12 cellular contexts compared by ENCODE assay signal in the genomic region with DNA sequence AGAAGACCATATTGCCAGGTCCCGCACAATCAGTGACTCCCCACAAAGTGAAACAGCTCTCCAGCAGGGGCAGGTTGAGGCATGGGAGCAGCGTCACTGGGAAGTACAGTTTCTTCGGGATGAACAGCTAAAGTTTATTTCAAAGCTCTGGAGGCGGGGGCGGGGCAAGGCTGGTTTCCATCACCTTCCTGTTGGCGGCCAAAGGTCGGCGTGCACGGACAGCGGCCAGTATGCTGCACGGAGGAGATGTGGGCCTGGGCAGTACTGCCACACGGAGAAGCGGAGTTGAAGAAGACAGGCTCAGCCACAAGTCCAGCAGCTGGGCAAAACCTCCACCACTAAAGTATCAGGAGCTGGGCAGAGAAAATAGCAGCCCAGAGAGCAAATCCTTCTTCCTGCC. TPM values are rescaled to one million over a fixed set of nuclear protein-coding genes. Genes with fewer than 3 reads are reported as not detected.
DNase-seq lines count a peak whose midpoint lies in the region; ATAC-seq and TF ChIP-seq lines count a peak whose summit lies in the region.
"Had no signal": no experiment of that assay in that cellular context is flagged by ENCODE, and none has a peak within 500 bp of the region (broad histone marks: within the 10 kb centered on the region; RNA-seq: fewer than 3 reads in every experiment).

No MANE protein-coding gene starts in this region.

- H3K36me3 Mint-ChIP-seq in neural progenitor cell = peaks cover 24% of the 10 kb centered on the region

- H3K27me3 ChIP-seq in Karpas-422 (ENCODE audit: low read length) (no peaks in the 10 kb centered on the region), foreskin keratinocyte (peaks cover 19% of the 10 kb centered on the region), neural progenitor cell (peaks cover 58% of the 10 kb centered on the region), brain microvascular endothelial cell (replicated peaks) (peaks cover 5% of the 10 kb centered on the region)

- H3K79me2 ChIP-seq in Karpas-422 (ENCODE audit: low read length) = peaks cover 33% of the 10 kb centered on the region
- peaks cover 35% of the 10 kb centered on the region for H3K79me2 ChIP-seq in neural progenitor cell (ENCODE audit: low read depth)

- H3K9me3 Mint-ChIP-seq in neural progenitor cell = peaks cover 46% of the 10 kb centered on the region

- TF ChIP-seq CTCF in foreskin keratinocyte (conservative IDR thresholded peaks at IDR 0.05) (peak; percentile 9), neural progenitor cell (IDR thresholded peaks at IDR 0.05) (no peak), brain microvascular endothelial cell (IDR thresholded peaks at IDR 0.05; ENCODE audit: low read depth, low read length, missing control alignments) (no peak)

- H2AFZ ChIP-seq in Karpas-422 (ENCODE audit: low read length) = no peak overlapping the region
- H2AFZ ChIP-seq in neural progenitor cell (replicated peaks) = no peak overlapping the region

- ATAC-seq in foreskin keratinocyte (peak; percentile 5), sciatic nerve (no peak), GM19467 (IDR thresholded peaks at IDR 0.05; ENCODE audit: unreplicated experiment) (no peak)

- peak; percentile 37 for DNase-seq in Daoy (ENCODE audit: low read depth)
- DNase-seq in Karpas-422 = no peak
- DNase-seq in foreskin keratinocyte = peak in 1 of 2 donors; percentile 27
- peak; percentile 27 for DNase-seq in neural progenitor cell (ENCODE audit: low spot score)
- no peak for DNase-seq in sciatic nerve (ENCODE audit: low spot score)
- no peak for DNase-seq in brain microvascular endothelial cell
- DNase-seq: effector memory CD8-positive, alpha-beta T cell; foreskin melanocyte; HFFc6; NCI-H226 had no signal

- H3K36me3 ChIP-seq in Karpas-422 (ENCODE audit: insufficient read depth, low read length) (peaks cover 8% of the 10 kb centered on the region; the same call in 1 of the 2 replicates), neural progenitor cell (no peaks in the 10 kb centered on the region), brain microvascular endothelial cell (replicated peaks) (peaks cover 8% of the 10 kb centered on the region)

- peaks cover 8% of the 10 kb centered on the region for H3K4me1 Mint-ChIP-seq in neural progenitor cell

- intact Hi-C loops in sciatic nerve (cut with DNase I) = no loop called here

- no peak overlapping the region for H3K9ac ChIP-seq in Karpas-422 (ENCODE audit: low read length)
- H3K9ac ChIP-seq in neural progenitor cell = no peak overlapping the region

- no peak overlapping the region for H3K27ac ChIP-seq in Karpas-422 (ENCODE audit: low read length)
- no peak overlapping the region for H3K27ac ChIP-seq in foreskin keratinocyte
- H3K27ac ChIP-seq in neural progenitor cell = no peak overlapping the region
- H3K27ac ChIP-seq in brain microvascular endothelial cell = no peak overlapping the region

- H3K27ac Mint-ChIP-seq in neural progenitor cell = no peak overlapping the region
- H3K27ac Mint-ChIP-seq: HFFc6 had no signal

- H3K9me2 ChIP-seq in Karpas-422 (replicated peaks; ENCODE audit: insufficient read depth, low read length) = no peaks in the 10 kb centered on the region

- no peak overlapping the region for H3K4me3 ChIP-seq in Karpas-422 (ENCODE audit: low read length)
- no peak overlapping the region for H3K4me3 ChIP-seq in neural progenitor cell
- no peak overlapping the region for H3K4me3 ChIP-seq in brain microvascular endothelial cell (ENCODE audit: low read depth, low read length)

- H4K20me1 ChIP-seq in Karpas-422 (ENCODE audit: insufficient read depth, low read depth, low read length) (no peaks in the 10 kb centered on the region), neural progenitor cell (ENCODE audit: low read depth) (peaks cover 26% of the 10 kb centered on the region)

- peak overlapping the region; percentile 70 for H3K4me3 Mint-ChIP-seq in neural progenitor cell

- H3K9me3 ChIP-seq in Karpas-422 (ENCODE audit: low read length) = no peaks in the 10 kb centered on the region
- no peaks in the 10 kb centered on the region for H3K9me3 ChIP-seq in neural progenitor cell (ENCODE audit: low read depth)

- peaks cover 16% of the 10 kb centered on the region for H3F3A ChIP-seq in neural progenitor cell (ENCODE audit: low read depth)

- peaks cover 14% of the 10 kb centered on the region for H3K27me3 Mint-ChIP-seq in neural progenitor cell (ENCODE audit: insufficient read depth, low read depth)

- in situ Hi-C loops in brain microvascular endothelial cell (cut with HindIII; ENCODE audit: low pct_ligation_motif_present, low sequenced_read_pairs) = no loop called here

- H3K4me1 ChIP-seq in Karpas-422 (ENCODE audit: low read length) (peaks cover 25% of the 10 kb centered on the region), foreskin keratinocyte (peaks cover 6% of the 10 kb centered on the region), neural progenitor cell (peaks cover 16% of the 10 kb centered on the region)

- peak overlapping the region; percentile 81 for H3K4me2 ChIP-seq in Karpas-422 (ENCODE audit: low read depth, low read length, poor library complexity, severe bottlenecking)
- H3K4me2 ChIP-seq in neural progenitor cell = no peak overlapping the region

RNA-seq across cellular contexts. Expression of a gene that starts 1.0 kb away (rescaled TPM):
- total RNA-seq in Daoy (2014; rRNA removed; shearing (Covaris generic)) = 18.0 and 18.5 TPM in 2 replicates
- 29.7 and 76.6 TPM in 2 replicates for total RNA-seq in Karpas-422 (2014; rRNA removed; shearing (Covaris generic); ENCODE audit: low replicate concordance)
- 25.1 and 27.0 TPM in 2 replicates for total RNA-seq in foreskin keratinocyte
- 4.2 TPM in 2 replicates for polyA plus RNA-seq in foreskin keratinocyte
- 85.8 and 158 TPM in 2 replicates for total RNA-seq in neural progenitor cell (ENCODE audit: low replicate concordance)
- 20.3 TPM for total RNA-seq in sciatic nerve
- total RNA-seq: HT-29 had no signal

Comparison
In these comparisons a context has a peak if more than half of its experiments do, and no peak if none do; other contexts are left out.
1. DNase-seq: peak in Daoy (single experiment) and neural progenitor cell (single experiment); none in Karpas-422 (single experiment), sciatic nerve (single experiment) and brain microvascular endothelial cell (single experiment).